8 cellular contexts compared by ENCODE assay signal in the genomic region with DNA sequence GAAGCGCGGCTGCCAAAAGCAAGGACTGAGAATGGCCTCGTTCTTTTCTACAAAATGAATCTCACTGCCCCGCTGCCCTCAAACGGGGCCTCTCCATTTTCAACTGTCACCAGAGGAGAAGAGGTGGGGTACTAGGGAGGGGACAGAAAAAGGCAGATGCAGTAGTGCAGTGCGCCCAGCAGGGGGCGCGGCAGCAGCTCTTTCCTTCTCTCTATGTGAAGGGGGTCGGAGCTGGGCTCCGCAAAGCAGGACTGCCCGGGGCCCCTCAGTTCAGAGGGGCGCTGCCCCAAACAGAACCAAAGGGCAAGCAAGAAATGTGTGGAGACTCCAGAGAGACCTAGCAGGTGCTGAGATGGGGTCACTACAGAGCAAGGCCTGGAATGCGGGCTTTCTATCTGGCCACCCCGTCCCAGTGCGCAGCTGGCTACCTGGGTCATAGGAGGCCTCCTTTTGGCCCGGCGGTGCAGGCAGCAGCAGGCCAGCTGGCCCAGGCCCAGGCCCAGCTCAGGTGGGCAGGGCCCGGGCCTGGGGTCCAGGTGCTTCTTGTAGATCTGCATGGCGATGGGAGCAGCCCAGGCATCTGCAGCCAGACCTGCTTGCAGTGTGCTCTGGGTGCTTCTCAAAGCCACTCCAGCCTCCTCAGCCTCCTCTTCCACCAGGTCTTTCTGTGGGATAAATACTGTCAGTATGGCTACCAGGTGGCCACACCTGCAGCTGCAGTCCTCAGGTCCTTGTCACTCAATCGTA. TPM values are rescaled to one million over a fixed set of nuclear protein-coding genes. Genes with fewer than 3 reads are reported as not detected.
DNase-seq lines count a peak whose midpoint lies in the region; ATAC-seq, FAIRE-seq and TF ChIP-seq lines count a peak whose summit lies in the region.

No MANE protein-coding gene starts in this region.

- intact Hi-C loops in K562 (cut with micrococcal nuclease) (no loop called here), kidney (cut with DNase I) (no loop called here)

- H3K36me3 Mint-ChIP-seq in CD8-positive, alpha-beta memory T cell: peaks cover 0 to 46% (median 6%) of the 10 kb centered on the region in 3 donors

- in situ Hi-C loops in K562 (cut with MboI): no loop called here

- BruUV-seq in K562 (replicated peaks; lab: Mats Ljungman, UMichigan): no TSS peak

- no peak overlapping the region for H3K27ac ChIP-seq in CD8-positive, alpha-beta memory T cell (ENCODE audit: low read depth, low read length)
- H3K27ac ChIP-seq in SK-N-SH (ENCODE audit: low read depth in 2 of 2, low read length in 1 of 2) (no peak overlapping the region), K562 (ENCODE audit: extremely low read depth, low read depth, low read length) (peak overlapping the region; percentile 36; the same call in 1 of the 3 replicates), kidney (ENCODE audit: low read depth in 2 of 2, low read length in 2 of 2) (no peak overlapping the region)

- H3K4me1 Mint-ChIP-seq in CD8-positive, alpha-beta memory T cell: peaks cover 7 to 23% (median 11%) of the 10 kb centered on the region in 3 donors

- POLR2A ChIA-PET in CD8-positive, alpha-beta memory T cell (lab: Charles Lee): interaction anchor here (0.7 to 1.4 kb wide), 2 partner anchors 33 to 366 kb away, joined by 3 read pairs; a partner anchor contains a TSS
- POLR2A ChIA-PET in SK-N-SH (lab: Yijun Ruan, JAX) (no interaction called here), K562 (lab: Yijun Ruan, JAX) (interaction anchor here (0.7 to 3.3 kb wide), 7 partner anchors 10 to 84 kb away, joined by 3 to 23 read pairs (median 4); a partner anchor contains a TSS)

- H3K9me3 ChIP-seq in CD8-positive, alpha-beta memory T cell (ENCODE audit: low read length): no peaks in the 10 kb centered on the region
- H3K9me3 ChIP-seq in SK-N-SH: no peaks in the 10 kb centered on the region
- H3K9me3 ChIP-seq in K562 (replicated peaks; ENCODE audit: control insufficient read depth, insufficient read depth, low read depth, low read length): no peaks in the 10 kb centered on the region
- H3K9me3 ChIP-seq in kidney (ENCODE audit: control insufficient read depth in 1 of 2, low read length in 2 of 2): no peaks in the 10 kb centered on the region

- H2AFZ ChIP-seq in SK-N-SH (ENCODE audit: low read depth) (no peak overlapping the region), K562 (ENCODE audit: low read depth, low read length) (no peak overlapping the region)

- CTCF ChIA-PET in CD8-positive, alpha-beta memory T cell (lab: Charles Lee): interaction anchor here (0.5 to 3.0 kb wide), 25 partner anchors 8 to 383 kb away, joined by 3 to 15 read pairs (median 3); no protein-coding TSS in a partner anchor
- CTCF ChIA-PET in SK-N-SH (lab: Yijun Ruan, JAX) (interaction anchor here (0.7 to 5.5 kb wide), 33 partner anchors 8 to 522 kb away, joined by 3 to 94 read pairs (median 4); a partner anchor contains a TSS), K562 (lab: Yijun Ruan, JAX; ENCODE audit: low intra/inter-chr PET ratio) (interaction anchor here (0.7 kb wide), 1 partner anchor 37 kb away, joined by 3 read pairs; no protein-coding TSS in a partner anchor)

- no peaks in the 10 kb centered on the region for H3K36me3 ChIP-seq in CD8-positive, alpha-beta memory T cell (ENCODE audit: insufficient read depth, low read length)
- H3K36me3 ChIP-seq in H7 (replicated peaks; ENCODE audit: control insufficient read depth, insufficient read depth, low read length) (no peaks in the 10 kb centered on the region; the same call in none of the 2 replicates), SK-N-SH (replicated peaks in 1 of 2; ENCODE audit: control insufficient read depth in 1 of 2, insufficient read depth in 2 of 2, low read length in 1 of 2) (peaks cover 0 to 27% of the 10 kb centered on the region in 2 experiments), K562 (ENCODE audit: control insufficient read depth, insufficient read depth, low read length) (peaks cover 89% of the 10 kb centered on the region), kidney (ENCODE audit: control insufficient read depth in 1 of 2, insufficient read depth in 2 of 2, low read length in 2 of 2) (peaks cover 0 to 2% of the 10 kb centered on the region in 2 donors)

- H3K79me2 ChIP-seq in SK-N-SH (ENCODE audit: insufficient read depth) (peaks cover 19% of the 10 kb centered on the region), K562 (ENCODE audit: control insufficient read depth, insufficient read depth, low read length) (peaks cover 35% of the 10 kb centered on the region)

- peaks cover 4% of the 10 kb centered on the region; the same call in 1 of the 2 replicates for H4K20me1 ChIP-seq in SK-N-SH (ENCODE audit: insufficient read depth)
- no peaks in the 10 kb centered on the region; the same call in 1 of the 2 replicates for H4K20me1 ChIP-seq in K562 (replicated peaks; ENCODE audit: control insufficient read depth, insufficient read depth, low read length)

- H3K27me3 ChIP-seq in CD8-positive, alpha-beta memory T cell (ENCODE audit: insufficient read depth, low read length, poor library complexity, severe bottlenecking): no peaks in the 10 kb centered on the region
- H3K27me3 ChIP-seq in H7 (ENCODE audit: control insufficient read depth, insufficient read depth, low read length) (no peaks in the 10 kb centered on the region), SK-N-SH (ENCODE audit: insufficient read depth) (no peaks in the 10 kb centered on the region), K562 (ENCODE audit: control insufficient read depth in 2 of 2, insufficient read depth in 2 of 2, low read length in 2 of 2) (no peaks in the 10 kb centered on the region)

- H3K9ac ChIP-seq in SK-N-SH (no peak overlapping the region), K562 (ENCODE audit: insufficient read depth in 1 of 2, low read depth in 2 of 2, low read length in 2 of 2) (peak overlapping the region in 1 of 2 experiments; percentile 65; a peak in 2 of 4 replicates), kidney (ENCODE audit: low read length in 2 of 2) (no peak overlapping the region)

- peak; percentile 24 to 66 (median 49) for DNase-seq in CD8-positive, alpha-beta memory T cell
- peak; percentile 92 for DNase-seq in H7
- DNase-seq in SK-N-SH: peak; percentile 88
- peak; percentile 60 to 72 (median 66) for DNase-seq in K562 (ENCODE audit: extremely low read depth in 1 of 4, low spot score in 3 of 4)
- peak; percentile 68 for DNase-seq in kidney
- peak; percentile 39 for DNase-seq in stimulated activated CD8-positive, alpha-beta memory T cell treated with anti-CD3 and anti-CD28 coated beads, Interleukin-4, amount 100 ng/mL, for 24 hours (ENCODE audit: low read depth)
- DNase-seq in NCI-H2029 (lab: John Stamatoyannopoulos, UW): no peak
- DNase-seq in DMS153 treated with DMSO at 0.1 percent for 48 hours (lab: John Stamatoyannopoulos, UW; ENCODE audit: unreplicated experiment): no peak

- peak; percentile 82 for ATAC-seq in K562

- H3K4me2 ChIP-seq in SK-N-SH (no peak overlapping the region), K562 (ENCODE audit: insufficient read depth, low read length) (no peak overlapping the region)

- H3K4me1 ChIP-seq in CD8-positive, alpha-beta memory T cell (ENCODE audit: insufficient read depth, low read length): no peaks in the 10 kb centered on the region
- peaks cover 0 to 7% of the 10 kb centered on the region in 2 experiments; a peak in 1 of 4 replicates for H3K4me1 ChIP-seq in SK-N-SH (ENCODE audit: control insufficient read depth in 1 of 2, insufficient read depth in 2 of 2, low read depth in 1 of 2, low read length in 1 of 2)
- peaks cover 6 to 71% of the 10 kb centered on the region in 2 experiments for H3K4me1 ChIP-seq in K562 (replicated peaks in 1 of 2; ENCODE audit: control insufficient read depth in 2 of 2, insufficient read depth in 2 of 2, low read length in 2 of 2)
- peaks cover 0 to 2% of the 10 kb centered on the region in 2 donors for H3K4me1 ChIP-seq in kidney (ENCODE audit: control insufficient read depth in 1 of 2, insufficient read depth in 1 of 2, low read depth in 1 of 2, low read length in 2 of 2)

- peak overlapping the region in 1 of 7 donors; percentile 63 for H3K4me3 Mint-ChIP-seq in CD8-positive, alpha-beta memory T cell

- TF ChIP-seq EP300 in SK-N-SH (IDR thresholded peaks at IDR 0.05; ENCODE audit: borderline replicate concordance in 1 of 2, low read depth in 1 of 2, low read length in 1 of 2) (no peak), K562 (IDR thresholded peaks at IDR 0.05; ENCODE audit: low read length) (no peak)

- H3F3A ChIP-seq in SK-N-SH (replicated peaks; ENCODE audit: insufficient read depth): no peaks in the 10 kb centered on the region

- no peaks in the 10 kb centered on the region for H3K9me2 ChIP-seq in SK-N-SH

- peak overlapping the region in 6 of 8 donors; percentile 29 to 89 (median 64) for H3K27ac Mint-ChIP-seq in CD8-positive, alpha-beta memory T cell

- no peak for TF ChIP-seq POLR2A in K562 (conservative IDR thresholded peaks at IDR 0.05)

- no peaks in the 10 kb centered on the region for H3K9me1 ChIP-seq in K562 (ENCODE audit: control insufficient read depth, insufficient read depth, low read length)

- TF ChIP-seq RAD21 in SK-N-SH (IDR thresholded peaks at IDR 0.05; ENCODE audit: low read length) (peak; percentile 62), K562 (CRISPR knock-in tag; conservative IDR thresholded peaks at IDR 0.05 in 1 of 2, IDR thresholded peaks at IDR 0.05 in 1 of 2) (peak; percentile 23 to 60; a peak in 2 of 4 replicates)

- FAIRE-seq in K562 (lab: Jason Lieb, UNC): no peak
- FAIRE-seq in kidney (lab: Jason Lieb, UNC): no peak

- H3K9me3 Mint-ChIP-seq in CD8-positive, alpha-beta memory T cell: no peaks in the 10 kb centered on the region

- TF ChIP-seq CTCF in SK-N-SH (IDR thresholded peaks at IDR 0.05): peak; percentile 98
- TF ChIP-seq CTCF in K562 (IDR thresholded peaks at IDR 0.05 in 2 of 3, conservative IDR thresholded peaks at IDR 0.05 in 1 of 3; ENCODE audit: insufficient read depth in 2 of 3, low read depth in 1 of 3, low read length in 3 of 3): peak; percentile 65 to 90 (median 73)
- TF ChIP-seq CTCF in kidney (IDR thresholded peaks at IDR 0.05; ENCODE audit: borderline replicate concordance, extremely low read depth, insufficient read depth): peak; percentile 79

- no peak overlapping the region for H3K4me3 ChIP-seq in CD8-positive, alpha-beta memory T cell (ENCODE audit: low read length)
- H3K4me3 ChIP-seq in H7 (ENCODE audit: insufficient read depth, low read depth, low read length) (no peak overlapping the region), SK-N-SH (ENCODE audit: low read depth in 2 of 2, low read length in 1 of 2) (peak overlapping the region in 1 of 2 experiments; percentile 17; a peak in 1 of 4 replicates), K562 (no peak overlapping the region), kidney (ENCODE audit: low read length in 2 of 2) (no peak overlapping the region)

- peaks cover 0 to 5% of the 10 kb centered on the region in 2 donors for H3K27me3 Mint-ChIP-seq in CD8-positive, alpha-beta memory T cell

- WGBS in SK-N-SH (ENCODE audit: low lambda C conversion rate): 23% methylated on average over 12 of the region's 20 CpGs
- 67% methylated on average over 11 of the region's 20 CpGs for WGBS in K562 (ENCODE audit: insufficient coverage, low coverage, missing lambda C conversion rate)

RNA-seq across cellular contexts. Expression of a gene that starts 5.9 kb away (rescaled TPM):
- 100 to 1,000 TPM; 208 to 214 TPM for total RNA-seq in CD8-positive, alpha-beta memory T cell
- polyA plus RNA-seq in CD8-positive, alpha-beta memory T cell: 58.0 TPM
- 34.4 and 44.6 TPM in 2 replicates for total RNA-seq in H7 (2014; rRNA removed; shearing (Covaris generic))
- polyA plus RNA-seq in SK-N-SH (2012; rRNA removed) (66.1 and 68.5 TPM in 2 replicates), K562 (2011; rRNA removed) (91.6 and 104 TPM in 2 replicates), K562 (2014; fragmentation: Illumina TruSeq; extraction: Trizol) (78.9 and 128 TPM in 2 replicates), K562 (2014; fragmentation: Nextera tagmentation; extraction: Ambion mirVana) (10 to 100 TPM; 11.6 to 16.1 TPM), K562 (2014; rRNA removed) (177 and 184 TPM in 2 replicates), kidney (ENCODE audit: insufficient read depth, low read depth, low replicate concordance) (46.6 TPM)
- 41.1 and 61.6 TPM in 2 replicates for polyA plus RNA-seq in SK-N-SH (2012; cell fraction: cytosol; rRNA removed)
- 108 and 160 TPM in 2 replicates for polyA plus RNA-seq in SK-N-SH (2012; cell fraction: nucleus; rRNA removed)
- 92.6 and 283 TPM in 2 replicates for total RNA-seq in K562 (2011; cell fraction: chromatin; rRNA removed; ENCODE audit: low replicate concordance)
- 241 and 247 TPM in 2 replicates for total RNA-seq in K562 (2011; cell fraction: nucleolus; rRNA removed)
- 125 and 132 TPM in 2 replicates for total RNA-seq in K562 (2011; cell fraction: nucleoplasm; rRNA removed)
- total RNA-seq in K562 (2014; rRNA removed) (220 and 274 TPM in 2 replicates), K562 (2014; rRNA removed; fragmentation: Illumina TruSeq; extraction: Trizol) (52.2 and 68.1 TPM in 2 replicates), K562 (2015; rRNA removed; fragmentation: Illumina TruSeq; extraction: Trizol) (138 and 144 TPM in 2 replicates), K562 (2021) (260 and 261 TPM in 2 replicates), kidney (85.3 TPM)
- polyA plus RNA-seq in K562 (2011; cell fraction: cytosol; rRNA removed): 93.8 and 232 TPM in 2 replicates
- polyA plus RNA-seq in K562 (2011; cell fraction: nucleus; rRNA removed): 88.5 and 119 TPM in 2 replicates
- 223 and 331 TPM in 2 replicates for polyA plus RNA-seq in K562 (2012)
- 49.2 and 97.3 TPM in 2 replicates for polyA minus RNA-seq in K562 (2011; rRNA and poly(A)+ RNA removed)
- 145 and 167 TPM in 2 replicates for polyA minus RNA-seq in K562 (2011; cell fraction: cytosol; rRNA and poly(A)+ RNA removed)
- 49.9 and 54.3 TPM in 2 replicates for polyA minus RNA-seq in K562 (2011; cell fraction: nucleus; rRNA and poly(A)+ RNA removed)

RNA-seq across cellular contexts. Expression of a gene that starts 41.2 kb away (rescaled TPM):
- total RNA-seq in CD8-positive, alpha-beta memory T cell: 1 to 10 TPM; 3.3 to 3.5 TPM
- polyA plus RNA-seq in CD8-positive, alpha-beta memory T cell: 17.2 TPM
- total RNA-seq in H7 (2014; rRNA removed; shearing (Covaris generic)): 8.8 and 9.5 TPM in 2 replicates
- 9.4 and 10.9 TPM in 2 replicates for polyA plus RNA-seq in SK-N-SH (2012; rRNA removed)
- polyA plus RNA-seq in SK-N-SH (2012; cell fraction: cytosol; rRNA removed): 4.6 and 6.8 TPM in 2 replicates
- 7.8 and 9.4 TPM in 2 replicates for polyA plus RNA-seq in SK-N-SH (2012; cell fraction: nucleus; rRNA removed)
- 4.7 and 15.6 TPM in 2 replicates for total RNA-seq in K562 (2011; cell fraction: chromatin; rRNA removed; ENCODE audit: low replicate concordance)
- total RNA-seq in K562 (2011; cell fraction: nucleolus; rRNA removed): 17.4 and 21.8 TPM in 2 replicates
- 9.3 and 9.5 TPM in 2 replicates for total RNA-seq in K562 (2011; cell fraction: nucleoplasm; rRNA removed)
- 3.3 and 5.1 TPM in 2 replicates for total RNA-seq in K562 (2014; rRNA removed)
- total RNA-seq in K562 (2014; rRNA removed; fragmentation: Illumina TruSeq; extraction: Trizol): 0.93 and 1.2 TPM in 2 replicates
- total RNA-seq in K562 (2015; rRNA removed; fragmentation: Illumina TruSeq; extraction: Trizol): 1.1 and 1.6 TPM in 2 replicates
- 6.4 and 8.5 TPM in 2 replicates for total RNA-seq in K562 (2021)
- 5.6 and 8.1 TPM in 2 replicates for polyA plus RNA-seq in K562 (2011; rRNA removed)
- polyA plus RNA-seq in K562 (2011; cell fraction: cytosol; rRNA removed): 12.5 and 24.6 TPM in 2 replicates
- 6.3 and 6.4 TPM in 2 replicates for polyA plus RNA-seq in K562 (2011; cell fraction: nucleus; rRNA removed)
- polyA plus RNA-seq in K562 (2012): 3.9 and 12.2 TPM in 2 replicates
- 1.2 and 2.0 TPM in 2 replicates for polyA plus RNA-seq in K562 (2014; fragmentation: Illumina TruSeq; extraction: Trizol)
- 1 to 10 TPM in 1 of 2 experiments, under 1 TPM in 1; 0.13 to 1.1 TPM for polyA plus RNA-seq in K562 (2014; fragmentation: Nextera tagmentation; extraction: Ambion mirVana)
- 4.0 TPM in 2 replicates for polyA plus RNA-seq in K562 (2014; rRNA removed)
- 3.7 and 4.9 TPM in 2 replicates for polyA minus RNA-seq in K562 (2011; rRNA and poly(A)+ RNA removed)
- polyA minus RNA-seq in K562 (2011; cell fraction: cytosol; rRNA and poly(A)+ RNA removed): 5.6 and 6.4 TPM in 2 replicates
- 1.3 and 1.8 TPM in 2 replicates for polyA minus RNA-seq in K562 (2011; cell fraction: nucleus; rRNA and poly(A)+ RNA removed)
- 9.6 TPM for total RNA-seq in kidney
- polyA plus RNA-seq in kidney (ENCODE audit: insufficient read depth, low read depth, low replicate concordance): 12.4 TPM

RNA-seq across cellular contexts. Expression of a gene that starts 42.2 kb away (rescaled TPM):
- 100 to 1,000 TPM; 152 to 156 TPM for total RNA-seq in CD8-positive, alpha-beta memory T cell
- 12.4 TPM for polyA plus RNA-seq in CD8-positive, alpha-beta memory T cell
- 64.9 and 70.0 TPM in 2 replicates for total RNA-seq in H7 (2014; rRNA removed; shearing (Covaris generic))
- polyA plus RNA-seq in SK-N-SH (2012; rRNA removed) (4.7 and 9.5 TPM in 2 replicates), K562 (2011; rRNA removed) (5.9 and 8.7 TPM in 2 replicates), K562 (2014; fragmentation: Illumina TruSeq; extraction: Trizol) (45.3 and 68.0 TPM in 2 replicates), K562 (2014; fragmentation: Nextera tagmentation; extraction: Ambion mirVana) (10 to 100 TPM in 1 of 2 experiments, 1 to 10 TPM in 1; 2.8 to 10.5 TPM), K562 (2014; rRNA removed) (44.8 and 45.2 TPM in 2 replicates), kidney (ENCODE audit: insufficient read depth, low read depth, low replicate concordance) (13.5 TPM)
- polyA plus RNA-seq in SK-N-SH (2012; cell fraction: cytosol; rRNA removed): 5.9 and 8.1 TPM in 2 replicates
- polyA plus RNA-seq in SK-N-SH (2012; cell fraction: nucleus; rRNA removed): 27.0 and 39.1 TPM in 2 replicates
- 39.3 and 72.5 TPM in 2 replicates for total RNA-seq in K562 (2011; cell fraction: chromatin; rRNA removed; ENCODE audit: low replicate concordance)
- 41.0 and 46.2 TPM in 2 replicates for total RNA-seq in K562 (2011; cell fraction: nucleolus; rRNA removed)
- total RNA-seq in K562 (2011; cell fraction: nucleoplasm; rRNA removed): 38.1 and 43.2 TPM in 2 replicates
- total RNA-seq in K562 (2014; rRNA removed) (39.2 and 59.3 TPM in 2 replicates), K562 (2014; rRNA removed; fragmentation: Illumina TruSeq; extraction: Trizol) (9.1 and 10.3 TPM in 2 replicates), K562 (2015; rRNA removed; fragmentation: Illumina TruSeq; extraction: Trizol) (17.1 and 23.4 TPM in 2 replicates), K562 (2021) (121 and 133 TPM in 2 replicates), kidney (54.6 TPM)
- 11.3 and 17.7 TPM in 2 replicates for polyA plus RNA-seq in K562 (2011; cell fraction: cytosol; rRNA removed)
- 39.1 and 51.6 TPM in 2 replicates for polyA plus RNA-seq in K562 (2011; cell fraction: nucleus; rRNA removed)
- 37.4 and 57.1 TPM in 2 replicates for polyA plus RNA-seq in K562 (2012)
- 4.5 and 6.6 TPM in 2 replicates for polyA minus RNA-seq in K562 (2011; rRNA and poly(A)+ RNA removed)
- 55.8 and 74.4 TPM in 2 replicates for polyA minus RNA-seq in K562 (2011; cell fraction: cytosol; rRNA and poly(A)+ RNA removed)
- 14.8 and 15.6 TPM in 2 replicates for polyA minus RNA-seq in K562 (2011; cell fraction: nucleus; rRNA and poly(A)+ RNA removed)

Comparison
In these comparisons a context has a peak if more than half of its experiments do, and no peak if none do; other contexts are left out.
1. DNase-seq: peak in CD8-positive, alpha-beta memory T cell (5 of 5), H7 (single experiment), SK-N-SH (single experiment), K562 (4 of 4), kidney (single experiment) and stimulated activated CD8-positive, alpha-beta memory T cell treated with anti-CD3 and anti-CD28 coated beads, Interleukin-4, amount 100 ng/mL, for 24 hours (single experiment); none in NCI-H2029 (single experiment) and DMS153 treated with DMSO at 0.1 percent for 48 hours (single experiment).
2. Peak in every context shown above with its lines, with median percentiles within 50 percentile points of each other: CTCF ChIP-seq.